Comparison of ENCODE assay signal across 17 cellular contexts in genomic region chr2:54610700-54611099, GRCh38.
DNase-seq lines count a peak whose midpoint lies in the region; ATAC-seq, FAIRE-seq and TF ChIP-seq lines count a peak whose summit lies in the region.
"Had no signal": no experiment of that assay in that cellular context is flagged by ENCODE, and none has a peak within 500 bp of the region (broad histone marks: within the 10 kb centered on the region; RNA-seq: fewer than 3 reads in every experiment).

No MANE protein-coding gene starts in this region.

- intact Hi-C loops in breast epithelium (cut with DNase I; ENCODE audit: low total_unique reads), result no loop called here

- H3K36me3 Mint-ChIP-seq in memory B cell, result peaks cover 29% of the 10 kb centered on the region

- no peak for FAIRE-seq in frontal cortex (lab: Jason Lieb, UNC)
- FAIRE-seq in H54 (lab: Jason Lieb, UNC), result no peak

- H3K27ac ChIP-seq in breast epithelium, result no peak overlapping the region
- H3K27ac ChIP-seq: body of pancreas, epithelial cell of prostate, prostate gland, tibial nerve had no signal

- no peaks in the 10 kb centered on the region for H3K36me3 ChIP-seq in breast epithelium
- H3K36me3 ChIP-seq: prostate gland had no signal

- H3K9me3 ChIP-seq in breast epithelium, result no peaks in the 10 kb centered on the region
- H3K9me3 ChIP-seq: body of pancreas, prostate gland, tibial nerve had no signal

- ATAC-seq in memory B cell (ENCODE audit: low read depth), result no peak
- ATAC-seq: body of pancreas had no signal

- no peaks in the 10 kb centered on the region for H3K9me3 Mint-ChIP-seq in memory B cell
- H3K9me3 Mint-ChIP-seq: CD4-positive, alpha-beta memory T cell had no signal

- H3K27me3 Mint-ChIP-seq in memory B cell, result no peaks in the 10 kb centered on the region
- H3K27me3 Mint-ChIP-seq: CD4-positive, alpha-beta memory T cell had no signal

- H3K27ac Mint-ChIP-seq in memory B cell, result peak overlapping the region; percentile 50

- no peak for TF ChIP-seq POLR2A in breast epithelium (IDR thresholded peaks at IDR 0.05)
- no peak for TF ChIP-seq POLR2A in H54 (IDR thresholded peaks at IDR 0.05; ENCODE audit: low read depth, low read length)

- no peak overlapping the region for H3K4me3 ChIP-seq in breast epithelium
- H3K4me3 ChIP-seq: body of pancreas, prostate gland, tibial nerve had no signal

- TF ChIP-seq CTCF in breast epithelium (IDR thresholded peaks at IDR 0.05), result no peak

- H3K27me3 ChIP-seq in breast epithelium, result no peaks in the 10 kb centered on the region
- H3K27me3 ChIP-seq: body of pancreas, tibial nerve had no signal

- no peak overlapping the region for H3K4me3 Mint-ChIP-seq in memory B cell
- H3K4me3 Mint-ChIP-seq: CD4-positive, alpha-beta memory T cell had no signal

- H3K4me1 Mint-ChIP-seq in memory B cell, result peaks cover 41% of the 10 kb centered on the region

- peaks cover 0 to 1% of the 10 kb centered on the region in 2 donors for H3K4me1 ChIP-seq in breast epithelium

- DNase-seq in NCI-H510A treated with DMSO at 0.1 percent for 48 hours (lab: John Stamatoyannopoulos, UW) (peak; percentile 29), NCI-H510A (lab: John Stamatoyannopoulos, UW) (no peak), DMS53 treated with DMSO at 0.1 percent for 48 hours (lab: John Stamatoyannopoulos, UW; ENCODE audit: unreplicated experiment) (peak; percentile 8), NCI-H524 treated with DMSO at 0.1 percent for 48 hours (lab: John Stamatoyannopoulos, UW) (peak; percentile 18), memory B cell (ENCODE audit: low spot score in 2 of 2) (no peak), frontal cortex (ENCODE audit: low spot score in 2 of 2) (no peak), breast epithelium (ENCODE audit: low spot score in 2 of 2) (no peak), H54 (ENCODE audit: insufficient read length, low spot score) (no peak)
- DNase-seq: 8988T; body of pancreas; CD4-positive, alpha-beta memory T cell; mammary epithelial cell; NCI-H1694 treated with DMSO at 0.1 percent for 48 hours; T1000 had no signal

Comparison
In these comparisons a context has a peak if more than half of its experiments do, and no peak if none do; other contexts are left out.
1. DNase-seq: peak in NCI-H510A treated with DMSO at 0.1 percent for 48 hours (single experiment), DMS53 treated with DMSO at 0.1 percent for 48 hours (single experiment) and NCI-H524 treated with DMSO at 0.1 percent for 48 hours (single experiment); none in NCI-H510A (single experiment), memory B cell (0 of 2), frontal cortex (0 of 2), breast epithelium (0 of 2) and H54 (single experiment).